Comparison of ENCODE assay signal across 18 cellular contexts in the genomic region with DNA sequence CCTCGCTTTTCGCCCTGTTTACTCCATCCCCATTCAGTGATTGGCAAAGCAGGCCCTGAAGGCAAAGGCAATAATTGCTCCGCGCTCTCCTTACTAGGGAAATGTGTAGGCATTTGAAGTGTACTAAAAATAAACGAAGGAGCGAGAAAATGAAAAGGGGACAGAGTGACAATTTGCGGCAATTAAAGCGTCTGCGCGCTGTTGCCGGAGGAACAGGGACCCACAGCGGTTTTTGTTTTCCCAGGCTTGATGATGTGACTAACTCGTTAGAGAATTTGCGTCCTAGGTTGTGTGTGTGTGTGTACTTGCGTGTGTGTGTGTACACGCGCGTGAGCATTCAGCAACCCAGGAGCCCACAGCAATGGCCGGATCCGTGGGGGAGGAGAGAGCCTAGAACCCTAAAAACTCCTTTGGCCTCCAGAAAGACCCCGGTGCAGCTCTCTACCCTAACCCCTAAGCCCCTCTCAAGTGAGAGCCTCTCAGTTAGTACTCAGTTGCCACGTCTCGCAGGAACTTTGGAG. TPM values are rescaled to one million over a fixed set of nuclear protein-coding genes. Genes with fewer than 3 reads are reported as not detected.
"Had no signal": no experiment of that assay in that cellular context is flagged by ENCODE, and none has a peak within 500 bp of the region (broad histone marks: within the 10 kb centered on the region; RNA-seq: fewer than 3 reads in every experiment).

No MANE protein-coding gene starts in this region.

- H3K27ac ChIP-seq: prostate gland, sigmoid colon had no signal

- H3K27ac Mint-ChIP-seq: stimulated activated naive CD8-positive, alpha-beta T cell treated with anti-CD3 and anti-CD28 coated beads, Interleukin-15, Interleukin-2, amounts not matched to agents 100 ng/mL and 50 ng/mL, for 24 hours had no signal

- H3K36me3 ChIP-seq: prostate gland, sigmoid colon had no signal

- DNase-seq: activated CD4-positive, alpha-beta T cell treated with anti-CD3 and anti-CD28 coated beads, Interleukin-2, amount 50 U/mL, for 1 hour; activated CD4-positive, CD25-positive, alpha-beta regulatory T cell; activated naive CD4-positive, alpha-beta T cell treated with anti-CD3 and anti-CD28 coated beads, Interleukin-2, amount 50 U/mL, for 16 hours; activated T-cell treated with anti-CD3 and anti-CD28 coated beads, Interleukin-2, amount 50 U/mL, for 1 hour; effector memory CD4-positive, alpha-beta T cell; erythroblast; mammary epithelial cell; mucosa of descending colon; naive thymus-derived CD8-positive, alpha-beta T cell; sigmoid colon; stimulated activated CD4-positive, alpha-beta T cell treated with anti-CD3 and anti-CD28 coated beads, Interleukin-4, amount 100 ng/mL, for 1 hour; stimulated activated CD8-positive, alpha-beta memory T cell treated with anti-CD3 and anti-CD28 coated beads, Interleukin-4, amount 100 ng/mL, for 48 hours had no signal

- H3K4me3 Mint-ChIP-seq: stimulated activated naive CD8-positive, alpha-beta T cell treated with anti-CD3 and anti-CD28 coated beads, Interleukin-15, Interleukin-2, amounts not matched to agents 100 ng/mL and 50 ng/mL, for 24 hours had no signal

- ATAC-seq: left lobe of liver; mucosa of descending colon; naive thymus-derived CD8-positive, alpha-beta T cell had no signal

- H3K4me1 ChIP-seq: prostate gland had no signal

- H3K4me3 ChIP-seq: mucosa of descending colon, prostate gland, sigmoid colon had no signal

- H3K9me3 Mint-ChIP-seq: stimulated activated naive CD8-positive, alpha-beta T cell treated with anti-CD3 and anti-CD28 coated beads, Interleukin-15, Interleukin-2, amounts not matched to agents 100 ng/mL and 50 ng/mL, for 24 hours had no signal

RNA-seq across cellular contexts. Expression of gene DLX6, which starts 7.8 kb away (rescaled TPM):
- total RNA-seq: glomerular endothelial cell; left lobe of liver; mammary epithelial cell; naive thymus-derived CD8-positive, alpha-beta T cell; omental fat pad; T-helper 1 cell treated with Interleukin-12 subunit alpha and Interleukin-12 subunit beta and Interleukin-4 antibody, amounts not matched to agents 30 ng/mL and 1 ng/mL, for 36 hours had no signal
- polyA plus RNA-seq: mammary epithelial cell; naive thymus-derived CD8-positive, alpha-beta T cell had no signal

RNA-seq across cellular contexts. Expression of gene DLX5, which starts 27.1 kb away (rescaled TPM):
- total RNA-seq: glomerular endothelial cell; left lobe of liver; naive thymus-derived CD8-positive, alpha-beta T cell; T-helper 1 cell treated with Interleukin-12 subunit alpha and Interleukin-12 subunit beta and Interleukin-4 antibody, amounts not matched to agents 30 ng/mL and 1 ng/mL, for 36 hours had no signal
- polyA plus RNA-seq: naive thymus-derived CD8-positive, alpha-beta T cell had no signal
